Comparison of ENCODE assay signal across 16 cellular contexts in the genomic region with DNA sequence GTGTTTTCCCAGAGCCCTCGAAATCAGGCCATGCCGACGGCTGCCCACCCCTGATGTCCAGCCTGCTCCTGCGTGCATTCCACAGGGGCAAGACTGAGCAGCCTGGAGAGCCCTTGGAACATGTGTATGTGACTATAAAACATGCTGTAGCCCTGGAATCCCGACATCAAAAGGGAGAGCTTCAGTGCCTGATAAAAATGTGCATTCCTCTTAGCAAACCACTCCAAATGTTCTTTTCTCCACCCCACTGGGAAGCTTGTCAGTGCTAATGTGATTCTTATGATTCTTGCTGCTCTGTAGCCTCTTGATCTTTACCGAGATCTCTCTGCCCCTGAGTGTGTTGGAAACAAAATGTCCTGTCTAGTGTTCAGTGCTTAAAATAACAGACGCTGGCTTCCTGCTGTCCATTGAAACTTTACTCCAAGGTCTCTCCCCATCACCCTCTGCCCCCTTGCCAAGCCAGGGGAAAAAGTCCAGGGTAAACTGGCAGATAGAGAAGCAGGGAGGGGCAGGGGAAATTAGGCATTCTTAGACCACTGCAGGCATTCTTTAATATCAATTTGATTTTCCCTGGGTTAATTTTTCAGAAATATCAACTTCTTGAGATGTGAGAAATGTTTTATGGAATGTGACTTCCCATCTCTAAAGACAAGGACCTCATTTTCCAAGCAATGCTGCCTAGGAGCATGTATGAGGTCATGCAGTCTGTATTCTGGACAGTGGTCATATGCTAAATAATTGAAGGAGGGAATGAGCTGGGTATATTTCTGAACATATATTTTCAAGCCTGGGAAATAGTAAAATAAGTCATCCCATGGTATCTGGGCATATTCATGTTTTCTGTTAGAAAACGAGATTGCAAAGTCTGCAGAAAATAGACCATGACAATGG.
DNase-seq lines count a peak whose midpoint lies in the region; ATAC-seq and TF ChIP-seq lines count a peak whose summit lies in the region.
"Had no signal": no experiment of that assay in that cellular context is flagged by ENCODE, and none has a peak within 500 bp of the region (broad histone marks: within the 10 kb centered on the region; RNA-seq: fewer than 3 reads in every experiment).

No MANE protein-coding gene starts in this region.

- H3K27ac ChIP-seq in breast epithelium = peak overlapping the region; percentile 45 to 46
- H3K27ac ChIP-seq in uterus = peak overlapping the region; percentile 27 to 46
- H3K27ac ChIP-seq in gastroesophageal sphincter = no peak overlapping the region
- H3K27ac ChIP-seq: 22Rv1, C4-2B had no signal

- no peaks in the 10 kb centered on the region for H3K36me3 ChIP-seq in breast epithelium
- H3K36me3 ChIP-seq in uterus = no peaks in the 10 kb centered on the region
- H3K36me3 ChIP-seq in gastroesophageal sphincter = no peaks in the 10 kb centered on the region

- TF ChIP-seq POLR2A in breast epithelium (IDR thresholded peaks at IDR 0.05) (no peak), uterus (IDR thresholded peaks at IDR 0.05) (no peak), gastroesophageal sphincter (IDR thresholded peaks at IDR 0.05) (no peak)

- H3K9me3 Mint-ChIP-seq in MCF 10A (ENCODE audit: unreplicated experiment) = peaks cover 8% of the 10 kb centered on the region
- no peaks in the 10 kb centered on the region for H3K9me3 Mint-ChIP-seq in activated CD4-positive, alpha-beta memory T cell treated with anti-CD3 and anti-CD28 coated beads for 36 hours
- H3K9me3 Mint-ChIP-seq: activated CD4-positive, alpha-beta T cell treated with anti-CD3 and anti-CD28 coated beads, Interleukin-2, amount 10 ng/mL, durations not matched to agents 7 days and 5 days; activated naive CD8-positive, alpha-beta T cell treated with anti-CD3 and anti-CD28 coated beads, Interleukin-2, amount 50 U/mL, for 24 hours had no signal

- no peaks in the 10 kb centered on the region for H3K4me1 Mint-ChIP-seq in MCF 10A (ENCODE audit: insufficient read depth, unreplicated experiment)
- peaks cover under 1% of the 10 kb centered on the region for H3K4me1 Mint-ChIP-seq in activated CD4-positive, alpha-beta memory T cell treated with anti-CD3 and anti-CD28 coated beads for 36 hours (ENCODE audit: low read depth)

- TF ChIP-seq CTCF in breast epithelium (IDR thresholded peaks at IDR 0.05) (no peak), MCF 10A (IDR thresholded peaks at IDR 0.05; ENCODE audit: unreplicated experiment) (no peak), uterus (IDR thresholded peaks at IDR 0.05) (no peak), gastroesophageal sphincter (IDR thresholded peaks at IDR 0.05) (no peak)

- peaks cover 49% of the 10 kb centered on the region for H3K36me3 Mint-ChIP-seq in MCF 10A (ENCODE audit: insufficient read depth, unreplicated experiment)
- no peaks in the 10 kb centered on the region for H3K36me3 Mint-ChIP-seq in activated CD4-positive, alpha-beta memory T cell treated with anti-CD3 and anti-CD28 coated beads for 36 hours

- H3K9me3 ChIP-seq in breast epithelium (no peaks in the 10 kb centered on the region), uterus (no peaks in the 10 kb centered on the region), gastroesophageal sphincter (no peaks in the 10 kb centered on the region)

- H3K4me1 ChIP-seq in breast epithelium (no peaks in the 10 kb centered on the region), uterus (no peaks in the 10 kb centered on the region), gastroesophageal sphincter (no peaks in the 10 kb centered on the region)

- no peak for ATAC-seq in gastroesophageal sphincter
- ATAC-seq: activated naive CD8-positive, alpha-beta T cell treated with anti-CD3 and anti-CD28 coated beads, Interleukin-2, amount 50 U/mL, for 24 hours had no signal

- CTCF ChIA-PET in MCF 10A (lab: Yijun Ruan, JAX) = interaction anchor here (0.6 to 4.7 kb wide), 9 partner anchors 28 to 401 kb away, joined by 3 to 30 read pairs (median 4); no protein-coding TSS in a partner anchor
- CTCF ChIA-PET in activated CD4-positive, alpha-beta memory T cell treated with anti-CD3 and anti-CD28 coated beads for 36 hours (lab: Charles Lee) = no interaction called here

- WGBS in gastroesophageal sphincter (ENCODE audit: low coverage in 1 of 2), 2 donors = 37 to 67% methylated on average over 2 to 4 of the region's 8 CpGs

- no peak overlapping the region for H3K27ac Mint-ChIP-seq in MCF 10A (ENCODE audit: low read depth, unreplicated experiment)
- H3K27ac Mint-ChIP-seq in activated CD4-positive, alpha-beta memory T cell treated with anti-CD3 and anti-CD28 coated beads for 36 hours = no peak overlapping the region
- H3K27ac Mint-ChIP-seq: activated CD4-positive, alpha-beta T cell treated with anti-CD3 and anti-CD28 coated beads, Interleukin-2, amount 10 ng/mL, durations not matched to agents 7 days and 5 days; activated naive CD8-positive, alpha-beta T cell treated with anti-CD3 and anti-CD28 coated beads, Interleukin-2, amount 50 U/mL, for 24 hours had no signal

- intact Hi-C loops in breast epithelium (cut with DNase I; ENCODE audit: low total_unique reads) = no loop called here
- intact Hi-C loops in MCF 10A (cut with micrococcal nuclease) = no loop called here
- intact Hi-C loops in uterus (cut with DNase I; ENCODE audit: low total_unique reads) = no loop called here
- intact Hi-C loops in activated CD4-positive, alpha-beta memory T cell treated with anti-CD3 and anti-CD28 coated beads for 36 hours (cut with micrococcal nuclease) = no loop called here

- no peaks in the 10 kb centered on the region for H3K27me3 Mint-ChIP-seq in MCF 10A (ENCODE audit: insufficient read depth, unreplicated experiment)
- peaks cover 10% of the 10 kb centered on the region for H3K27me3 Mint-ChIP-seq in activated CD4-positive, alpha-beta memory T cell treated with anti-CD3 and anti-CD28 coated beads for 36 hours

- DNase-seq in breast epithelium (ENCODE audit: low spot score in 2 of 2) (no peak), MCF 10A (ENCODE audit: unreplicated experiment) (no peak), islet precursor cell (peak; percentile 64), non-pigmented ciliary epithelial cell (ENCODE audit: low read depth) (peak; percentile 1), uterus (no peak), HuH-7 (ENCODE audit: low spot score) (no peak)
- no peak for DNase-seq in activated CD4-positive, alpha-beta memory T cell treated with anti-CD3 and anti-CD28 coated beads for 36 hours
- DNase-seq: activated CD4-positive, alpha-beta T cell treated with anti-CD3 and anti-CD28 coated beads, Interleukin-2, amount 10 ng/mL, durations not matched to agents 7 days and 5 days; activated naive CD8-positive, alpha-beta T cell treated with anti-CD3 and anti-CD28 coated beads, Interleukin-2, amount 50 U/mL, for 24 hours; activated T-cell treated with anti-CD3 and anti-CD28 coated beads, Interleukin-2, amount 50 U/mL, for 48 hours; HCEC 1CT; occipital lobe; stimulated activated CD4-positive, alpha-beta T cell treated with anti-CD3 and anti-CD28 coated beads, Interleukin-12 subunit alpha, Interleukin-12 subunit beta, amount 100 ng/mL, for 4 hours had no signal

- H3K27me3 ChIP-seq in breast epithelium (no peaks in the 10 kb centered on the region), uterus (no peaks in the 10 kb centered on the region), gastroesophageal sphincter (no peaks in the 10 kb centered on the region)

- H3K4me3 Mint-ChIP-seq in MCF 10A (ENCODE audit: unreplicated experiment) = no peak overlapping the region
- H3K4me3 Mint-ChIP-seq in activated CD4-positive, alpha-beta memory T cell treated with anti-CD3 and anti-CD28 coated beads for 36 hours = no peak overlapping the region
- H3K4me3 Mint-ChIP-seq: activated CD4-positive, alpha-beta T cell treated with anti-CD3 and anti-CD28 coated beads, Interleukin-2, amount 10 ng/mL, durations not matched to agents 7 days and 5 days; activated naive CD8-positive, alpha-beta T cell treated with anti-CD3 and anti-CD28 coated beads, Interleukin-2, amount 50 U/mL, for 24 hours had no signal

- no peak for TF ChIP-seq EP300 in gastroesophageal sphincter (IDR thresholded peaks at IDR 0.05)

- BruUV-seq in MCF 10A (replicated peaks; lab: Mats Ljungman, UMichigan) = no TSS peak

- POLR2A ChIA-PET in MCF 10A (lab: Yijun Ruan, JAX) = interaction anchor here (1.4 kb wide), 1 partner anchor 10 kb away, joined by 3 read pairs; no protein-coding TSS in a partner anchor
- POLR2A ChIA-PET in activated CD4-positive, alpha-beta memory T cell treated with anti-CD3 and anti-CD28 coated beads for 36 hours (lab: Charles Lee) = no interaction called here

- no peak overlapping the region for H3K4me3 ChIP-seq in breast epithelium
- H3K4me3 ChIP-seq in uterus = no peak overlapping the region
- no peak overlapping the region for H3K4me3 ChIP-seq in gastroesophageal sphincter

Comparison
In these comparisons a context has a peak if more than half of its experiments do, and no peak if none do; other contexts are left out.
1. DNase-seq: peak in islet precursor cell (single experiment) and non-pigmented ciliary epithelial cell (single experiment); none in breast epithelium (0 of 2), MCF 10A (single experiment), uterus (0 of 2), HuH-7 (single experiment) and activated CD4-positive, alpha-beta memory T cell treated with anti-CD3 and anti-CD28 coated beads for 36 hours (single experiment).
2. H3K27ac ChIP-seq: peak in breast epithelium (2 of 2) and uterus (2 of 2); none in gastroesophageal sphincter (0 of 4).